In the genomic region with DNA sequence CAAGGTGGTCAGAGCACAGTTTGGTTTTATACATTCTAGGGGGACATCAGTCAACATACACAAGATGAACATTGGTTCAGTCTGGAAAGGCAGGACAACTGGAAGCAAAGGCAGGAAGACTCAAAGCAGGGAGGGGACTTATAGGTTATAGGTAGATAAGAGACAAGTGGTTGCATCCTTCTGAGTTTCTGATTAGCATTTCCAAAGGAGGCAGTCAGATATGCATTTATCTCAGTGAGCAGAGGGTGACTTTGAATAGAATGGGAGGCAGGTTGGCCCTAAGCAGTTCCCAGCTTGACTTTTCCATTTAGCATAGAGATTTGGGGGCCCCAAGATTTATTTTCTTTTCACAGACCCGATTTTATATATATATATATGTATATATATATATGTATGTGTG, we compare ENCODE assay signal across 3 cellular contexts. TPM values are rescaled to one million over a fixed set of nuclear protein-coding genes. Genes with fewer than 3 reads are reported as not detected.
"Had no signal": no experiment of that assay in that cellular context is flagged by ENCODE, and none has a peak within 500 bp of the region (broad histone marks: within the 10 kb centered on the region; RNA-seq: fewer than 3 reads in every experiment).

No MANE protein-coding gene starts in this region.

RNA-seq across cellular contexts. Expression of a gene that starts 58.3 kb away (rescaled TPM):
- total RNA-seq: activated naive CD8-positive, alpha-beta T cell treated with anti-CD3 and anti-CD28 coated beads for 36 hours; bronchial epithelial cell; cardiac muscle cell had no signal
